17 cellular contexts compared by ENCODE assay signal in the genomic region with DNA sequence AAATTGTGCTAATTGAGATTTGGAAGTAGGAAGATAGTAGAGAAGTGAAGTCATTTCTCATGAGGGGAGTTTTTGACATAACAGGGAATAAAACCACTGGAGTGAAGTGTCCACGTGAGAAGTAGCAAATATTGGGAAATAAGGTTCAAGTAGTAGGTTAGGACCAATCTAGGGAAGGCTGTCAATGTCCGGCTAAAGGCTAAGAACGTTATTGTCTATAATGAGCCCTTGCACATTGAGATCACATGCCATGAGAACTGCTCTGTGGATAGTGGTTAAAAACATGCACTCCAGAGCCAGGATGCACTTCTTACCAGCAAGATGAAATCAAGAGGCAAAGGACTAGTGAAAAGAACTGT.
DNase-seq lines count a peak whose midpoint lies in the region; ATAC-seq, FAIRE-seq and TF ChIP-seq lines count a peak whose summit lies in the region.
"Had no signal": no experiment of that assay in that cellular context is flagged by ENCODE, and none has a peak within 500 bp of the region (broad histone marks: within the 10 kb centered on the region; RNA-seq: fewer than 3 reads in every experiment).

No MANE protein-coding gene starts in this region.

- H3K4me2 ChIP-seq in Karpas-422 (ENCODE audit: low read depth, low read length, poor library complexity, severe bottlenecking) (peak overlapping the region; percentile 40), HepG2 (ENCODE audit: low read depth, low read length) (peak overlapping the region; percentile 48)

- TSS peak; percentile 75 for BruUV-seq in HepG2 (replicated peaks; lab: Mats Ljungman, UMichigan)

- no peaks in the 10 kb centered on the region for H3K36me3 ChIP-seq in Karpas-422 (ENCODE audit: insufficient read depth, low read length)
- no peaks in the 10 kb centered on the region; a peak in 1 of 5 replicates for H3K36me3 ChIP-seq in HepG2 (replicated peaks in 1 of 2; ENCODE audit: control insufficient read depth in 1 of 2, insufficient read depth in 2 of 2, low read length in 2 of 2)
- peaks cover 0 to 3% (median 0%) of the 10 kb centered on the region in 5 donors for H3K36me3 ChIP-seq in subcutaneous abdominal adipose tissue (ENCODE audit: control insufficient read depth in 5 of 5, insufficient read depth in 5 of 5, low read length in 5 of 5)
- H3K36me3 ChIP-seq in gastrocnemius medialis, result no peaks in the 10 kb centered on the region
- H3K36me3 ChIP-seq: thyroid gland had no signal

- 45% methylated on average over 3 of the region's 3 CpGs for WGBS in HepG2 (ENCODE audit: low lambda C conversion rate)

- no peaks in the 10 kb centered on the region; the same call in 1 of the 2 replicates for H3K9me2 ChIP-seq in Karpas-422 (replicated peaks; ENCODE audit: insufficient read depth, low read length)

- H3K27ac ChIP-seq in Karpas-422 (ENCODE audit: low read length) (peak overlapping the region; percentile 23; the same call in 1 of the 2 replicates), HepG2 (ENCODE audit: extremely low read length, insufficient read depth, low read length) (peak overlapping the region; percentile 85), subcutaneous abdominal adipose tissue (ENCODE audit: low read depth, low read length) (peak overlapping the region; percentile 64), gastrocnemius medialis (no peak overlapping the region)
- H3K27ac ChIP-seq: parathyroid adenoma, SK-N-MC, thyroid gland had no signal

- H3K4me3 Mint-ChIP-seq in stimulated activated effector memory CD8-positive, alpha-beta T cell treated with anti-CD3 and anti-CD28 coated beads, Interleukin-12 subunit alpha, Interleukin-12 subunit beta, amount 100 ng/mL, for 72 hours, result no peak overlapping the region
- H3K4me3 Mint-ChIP-seq: activated CD8-positive, alpha-beta T cell treated with anti-CD3 and anti-CD28 coated beads for 36 hours; CD8-positive, alpha-beta memory T cell had no signal

- CTCF ChIA-PET in HepG2 (lab: Yijun Ruan, JAX; ENCODE audit: low intra/inter-chr PET ratio, low total read pairs), result no interaction called here

- H3K27me3 ChIP-seq in Karpas-422 (ENCODE audit: low read length) (no peaks in the 10 kb centered on the region), HepG2 (ENCODE audit: control insufficient read depth in 1 of 2, insufficient read depth in 2 of 2, low read length in 2 of 2) (no peaks in the 10 kb centered on the region), subcutaneous abdominal adipose tissue (ENCODE audit: control insufficient read depth in 5 of 5, insufficient read depth in 4 of 5, low read length in 5 of 5) (no peaks in the 10 kb centered on the region), gastrocnemius medialis (no peaks in the 10 kb centered on the region)
- H3K27me3 ChIP-seq: dorsolateral prefrontal cortex, thyroid gland had no signal

- H3K4me3 ChIP-seq in Karpas-422 (ENCODE audit: low read length), result no peak overlapping the region
- no peak overlapping the region for H3K4me3 ChIP-seq in choroid plexus epithelial cell (ENCODE audit: low read depth, low read length)
- peak overlapping the region in 1 of 3 experiments; percentile 15; a peak in 1 of 6 replicates for H3K4me3 ChIP-seq in HepG2 (replicated peaks in 1 of 3; ENCODE audit: insufficient read depth in 1 of 3, low read depth in 2 of 3, low read length in 3 of 3)
- no peak overlapping the region for H3K4me3 ChIP-seq in subcutaneous abdominal adipose tissue (ENCODE audit: low read depth in 1 of 5, low read length in 5 of 5)
- H3K4me3 ChIP-seq in gastrocnemius medialis, result no peak overlapping the region
- H3K4me3 ChIP-seq: dorsolateral prefrontal cortex, SK-N-MC, thyroid gland had no signal

- H3K9ac ChIP-seq in Karpas-422 (ENCODE audit: low read length), result peak overlapping the region; percentile 41
- H3K9ac ChIP-seq in HepG2 (ENCODE audit: insufficient read depth, low read depth, low read length), result peak overlapping the region; percentile 54
- H3K9ac ChIP-seq in subcutaneous abdominal adipose tissue (ENCODE audit: low read length in 5 of 5), result no peak overlapping the region
- H3K9ac ChIP-seq: parathyroid adenoma had no signal

- H3K4me1 Mint-ChIP-seq in stimulated activated effector memory CD8-positive, alpha-beta T cell treated with anti-CD3 and anti-CD28 coated beads, Interleukin-12 subunit alpha, Interleukin-12 subunit beta, amount 100 ng/mL, for 72 hours, result no peaks in the 10 kb centered on the region

- intact Hi-C loops in HepG2 (cut with micrococcal nuclease; ENCODE audit: unreplicated experiment), result loop anchor here (1.0 kb wide), 1 partner anchor 8 kb away; no protein-coding TSS in a partner anchor
- intact Hi-C loops in gastrocnemius medialis (cut with DNase I; ENCODE audit: low total_unique reads), result no loop called here

- ATAC-seq in HepG2 (no peak), gastrocnemius medialis (no peak), GM19452 (IDR thresholded peaks at IDR 0.05; ENCODE audit: unreplicated experiment) (no peak)
- no peak for ATAC-seq in stimulated activated effector memory CD8-positive, alpha-beta T cell treated with anti-CD3 and anti-CD28 coated beads, Interleukin-12 subunit alpha, Interleukin-12 subunit beta, amount 100 ng/mL, for 72 hours
- ATAC-seq: activated CD8-positive, alpha-beta T cell treated with anti-CD3 and anti-CD28 coated beads for 36 hours had no signal

- peaks cover 18% of the 10 kb centered on the region for H3K4me1 ChIP-seq in Karpas-422 (ENCODE audit: low read length)
- peaks cover 52% of the 10 kb centered on the region for H3K4me1 ChIP-seq in HepG2 (ENCODE audit: insufficient read depth, low read length)
- H3K4me1 ChIP-seq in subcutaneous abdominal adipose tissue (ENCODE audit: control insufficient read depth in 5 of 5, insufficient read depth in 5 of 5, low read length in 5 of 5), result peaks cover 6 to 21% (median 13%) of the 10 kb centered on the region in 5 donors
- H3K4me1 ChIP-seq in gastrocnemius medialis, result peaks cover 0 to 12% of the 10 kb centered on the region in 2 donors
- H3K4me1 ChIP-seq: parathyroid adenoma had no signal

- H4K20me1 ChIP-seq in Karpas-422 (ENCODE audit: insufficient read depth, low read depth, low read length) (no peaks in the 10 kb centered on the region), HepG2 (ENCODE audit: insufficient read depth, low read length) (no peaks in the 10 kb centered on the region)

- TF ChIP-seq POLR2A in HepG2 (IDR thresholded peaks at IDR 0.05; ENCODE audit: insufficient read depth in 1 of 2, low read depth in 2 of 2, low read length in 2 of 2) (no peak), gastrocnemius medialis (IDR thresholded peaks at IDR 0.05) (no peak)

- in situ Hi-C loops in HepG2 (cut with HindIII; ENCODE audit: extremely low pct_ligation_motif_present, low pct_unique_long_range_greater_than_20kb) (no loop called here), gastrocnemius medialis (cut with MboI; ENCODE audit: low sequenced_read_pairs in 4 of 4) (no loop called here)

- no peak overlapping the region for H3K27ac Mint-ChIP-seq in stimulated activated effector memory CD8-positive, alpha-beta T cell treated with anti-CD3 and anti-CD28 coated beads, Interleukin-12 subunit alpha, Interleukin-12 subunit beta, amount 100 ng/mL, for 72 hours
- H3K27ac Mint-ChIP-seq: activated CD8-positive, alpha-beta T cell treated with anti-CD3 and anti-CD28 coated beads for 36 hours had no signal

- DNase-seq in Karpas-422, result no peak
- DNase-seq in choroid plexus epithelial cell (ENCODE audit: low read depth), result peak; percentile 51
- no peak for DNase-seq in HepG2 (ENCODE audit: low spot score)
- no peak for DNase-seq in stimulated activated effector memory CD8-positive, alpha-beta T cell treated with anti-CD3 and anti-CD28 coated beads, Interleukin-12 subunit alpha, Interleukin-12 subunit beta, amount 100 ng/mL, for 72 hours (ENCODE audit: low spot score in 2 of 2)
- no peak for DNase-seq in Kasumi-1 (lab: John Stamatoyannopoulos, UW)
- DNase-seq in gastrocnemius medialis, result no peak
- DNase-seq: activated CD8-positive, alpha-beta T cell treated with anti-CD3 and anti-CD28 coated beads for 36 hours; amygdala; CD8-positive, alpha-beta memory T cell; dorsolateral prefrontal cortex; midbrain; NCI-H1048; thyroid gland had no signal

- H3K79me2 ChIP-seq in Karpas-422 (ENCODE audit: low read length), result no peaks in the 10 kb centered on the region
- H3K79me2 ChIP-seq in HepG2 (ENCODE audit: insufficient read depth, low read length), result no peaks in the 10 kb centered on the region
- H3K79me2 ChIP-seq: parathyroid adenoma had no signal

- POLR2A ChIA-PET in HepG2 (lab: Yijun Ruan, JAX), result no interaction called here

- TF ChIP-seq RAD21 in HepG2 (CRISPR knock-in tag; IDR thresholded peaks at IDR 0.05), result no peak

- no peaks in the 10 kb centered on the region for H3K36me3 Mint-ChIP-seq in stimulated activated effector memory CD8-positive, alpha-beta T cell treated with anti-CD3 and anti-CD28 coated beads, Interleukin-12 subunit alpha, Interleukin-12 subunit beta, amount 100 ng/mL, for 72 hours

- TF ChIP-seq CTCF in choroid plexus epithelial cell (conservative IDR thresholded peaks at IDR 0.05; ENCODE audit: low read depth, low read length), result no peak
- no peak for TF ChIP-seq CTCF in HepG2 (CRISPR knock-in tag; IDR thresholded peaks at IDR 0.05)
- TF ChIP-seq CTCF in gastrocnemius medialis (IDR thresholded peaks at IDR 0.05 in 4 of 5, conservative IDR thresholded peaks at IDR 0.05 in 1 of 5), result no peak

- TF ChIP-seq EP300 in HepG2 (IDR thresholded peaks at IDR 0.05; ENCODE audit: low read depth in 2 of 2, low read length in 2 of 2) (no peak), HepG2 (CRISPR knock-in tag; IDR thresholded peaks at IDR 0.05; ENCODE audit: borderline replicate concordance) (no peak)

- no peak for FAIRE-seq in HepG2 (lab: Jason Lieb, UNC)

- H3K9me3 ChIP-seq in Karpas-422 (ENCODE audit: low read length), result no peaks in the 10 kb centered on the region
- no peaks in the 10 kb centered on the region for H3K9me3 ChIP-seq in HepG2 (ENCODE audit: low read length)
- no peaks in the 10 kb centered on the region for H3K9me3 ChIP-seq in subcutaneous abdominal adipose tissue (ENCODE audit: control insufficient read depth in 5 of 5, low read length in 5 of 5)
- H3K9me3 ChIP-seq in gastrocnemius medialis, result no peaks in the 10 kb centered on the region
- H3K9me3 ChIP-seq: thyroid gland had no signal

- H3K9me3 Mint-ChIP-seq in stimulated activated effector memory CD8-positive, alpha-beta T cell treated with anti-CD3 and anti-CD28 coated beads, Interleukin-12 subunit alpha, Interleukin-12 subunit beta, amount 100 ng/mL, for 72 hours, result no peaks in the 10 kb centered on the region
- H3K9me3 Mint-ChIP-seq: activated CD8-positive, alpha-beta T cell treated with anti-CD3 and anti-CD28 coated beads for 36 hours; CD8-positive, alpha-beta memory T cell had no signal

- H2AFZ ChIP-seq in Karpas-422 (ENCODE audit: low read length) (no peak overlapping the region), HepG2 (ENCODE audit: low read length) (no peak overlapping the region)
- H2AFZ ChIP-seq: parathyroid adenoma had no signal

TF ChIP-seq in HepG2, 621 proteins besides CTCF, POLR2A, EP300 and RAD21 (continues in another document):
- peak; percentile 40; the same call in 1 of the 2 replicates for TF ChIP-seq RBFOX2 (IDR thresholded peaks at IDR 0.05; ENCODE audit: low read depth, low read length)
- TF ChIP-seq HOXA3 (CRISPR knock-in tag; IDR thresholded peaks at IDR 0.05), result no peak

Comparison
In these comparisons a context has a peak if more than half of its experiments do, and no peak if none do; other contexts are left out.
1. H3K27ac ChIP-seq: peak in Karpas-422 (single experiment), HepG2 (single experiment) and subcutaneous abdominal adipose tissue (single experiment); none in gastrocnemius medialis (0 of 4).
2. H3K9ac ChIP-seq: peak in Karpas-422 (single experiment) and HepG2 (single experiment); none in subcutaneous abdominal adipose tissue (0 of 5).